8 cellular contexts compared by ENCODE assay signal in the genomic region with DNA sequence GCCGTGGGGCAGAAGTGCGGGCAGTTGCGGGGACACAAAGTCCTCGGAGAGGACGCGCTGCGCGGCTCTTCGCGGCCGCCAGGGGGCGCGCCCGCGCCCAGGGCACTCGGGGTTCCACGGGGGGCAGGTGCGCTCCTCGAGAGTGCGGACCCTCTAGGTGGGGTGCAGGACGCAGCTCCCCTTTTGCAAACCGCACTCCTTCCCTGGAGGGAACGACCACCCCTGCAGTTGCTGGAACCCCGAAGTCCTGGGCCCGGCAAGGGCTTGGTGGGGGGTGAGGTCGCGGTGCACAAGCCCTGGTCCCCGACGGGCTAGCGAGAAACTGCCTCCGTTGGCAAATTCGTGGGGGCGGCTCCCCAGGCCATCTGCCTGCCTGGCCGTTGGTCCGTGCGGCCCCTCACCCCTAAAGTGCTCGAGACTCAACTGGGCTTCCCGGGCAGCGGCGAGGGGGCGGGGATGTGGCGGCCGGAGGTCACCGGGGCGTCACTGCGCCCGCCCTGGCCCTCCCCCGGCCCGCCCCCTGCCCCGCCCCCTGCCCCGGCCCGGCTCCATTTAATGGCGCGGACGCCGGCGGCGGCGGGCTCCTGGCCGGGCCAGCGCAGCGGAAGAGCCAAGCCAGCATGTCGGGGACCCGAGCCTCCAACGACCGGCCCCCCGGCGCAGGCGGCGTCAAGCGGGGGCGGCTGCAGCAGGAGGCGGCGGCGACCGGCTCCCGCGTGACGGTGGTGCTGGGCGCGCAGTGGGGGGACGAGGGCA. TPM values are rescaled to one million over a fixed set of nuclear protein-coding genes. Genes with fewer than 3 reads are reported as not detected.
DNase-seq lines count a peak whose midpoint lies in the region; ATAC-seq, FAIRE-seq and TF ChIP-seq lines count a peak whose summit lies in the region.

Gene ADSS1, plus strand, starts transcription at position 579 of the 756 bp plus-strand sequence. Its CDS starts 42 bp downstream, at position 621.

- WGBS in thymus = under 1% methylated on average over 82 of the region's 82 CpGs

- TF ChIP-seq CTCF in GM10266 (IDR thresholded peaks at IDR 0.05; ENCODE audit: control insufficient read depth, insufficient read depth, low read depth, missing control alignments) (peak; percentile 83), OCI-LY7 (conservative IDR thresholded peaks at IDR 0.05; ENCODE audit: low read length) (peak; percentile 96), neutrophil (IDR thresholded peaks at IDR 0.05) (peak; percentile 89)

- no peaks in the 10 kb centered on the region for H3K9me2 ChIP-seq in OCI-LY7 (ENCODE audit: insufficient read depth, low read length)

- H3K36me3 ChIP-seq in OCI-LY7 (ENCODE audit: insufficient read depth, low read length) (no peaks in the 10 kb centered on the region), neutrophil (no peaks in the 10 kb centered on the region), thymus (ENCODE audit: control insufficient read depth, insufficient read depth) (peaks cover 13% of the 10 kb centered on the region)

- H3K27ac ChIP-seq in OCI-LY7 (ENCODE audit: low read depth, low read length, poor library complexity, severe bottlenecking) (no peak within 1 kb of the TSS), neutrophil (peak within 1 kb of the TSS; percentile 41), thymus (ENCODE audit: low read depth) (no peak within 1 kb of the TSS)

- no peaks in the 10 kb centered on the region for H3K79me2 ChIP-seq in OCI-LY7 (ENCODE audit: insufficient read depth, low read depth, low read length)

- FAIRE-seq in frontal cortex (lab: Jason Lieb, UNC) = no peak

- H3K27ac Mint-ChIP-seq in activated T-helper 2 cell treated with anti-CD3 and anti-CD28 coated beads, Interferon-gamma antibody, Interleukin-2, Interleukin-4, amounts not matched to agents 10 μg/mL and 5 μg/mL and 100 μg/mL, durations not matched to agents 14 hours and 24 hours and 36 hours = no peak within 1 kb of the TSS

- peak within 1 kb of the TSS; percentile 80 for H3K4me2 ChIP-seq in OCI-LY7 (ENCODE audit: low read length)

- POLR2A ChIA-PET in OCI-LY7 (lab: Charles Lee) = no interaction called here

- no TSS peak for BruUV-seq in OCI-LY7 (replicated peaks; lab: Mats Ljungman, UMichigan)

- H4K20me1 ChIP-seq in OCI-LY7 (ENCODE audit: insufficient read depth, low read length) = no peaks in the 10 kb centered on the region

- H3K9me3 Mint-ChIP-seq in activated T-helper 2 cell treated with anti-CD3 and anti-CD28 coated beads, Interferon-gamma antibody, Interleukin-2, Interleukin-4, amounts not matched to agents 10 μg/mL and 5 μg/mL and 100 μg/mL, durations not matched to agents 14 hours and 24 hours and 36 hours = no peaks in the 10 kb centered on the region

- peak within 1 kb of the TSS; percentile 61 for H3K4me3 ChIP-seq in OCI-LY7 (ENCODE audit: low read depth, low read length, poor library complexity, severe bottlenecking)
- peak within 1 kb of the TSS; percentile 98 to 100 for H3K4me3 ChIP-seq in neutrophil (ENCODE audit: low read depth in 1 of 2, low read length in 1 of 2)
- H3K4me3 ChIP-seq in thymus (ENCODE audit: low read length) = peak within 1 kb of the TSS; percentile 60

- H3K4me1 ChIP-seq in OCI-LY7 (ENCODE audit: insufficient read depth, low read length, poor library complexity, severe bottlenecking) (no peaks in the 10 kb centered on the region), neutrophil (ENCODE audit: control insufficient read depth in 1 of 2, insufficient read depth in 1 of 2, low read depth in 1 of 2, low read length in 1 of 2) (peaks cover 12 to 21% of the 10 kb centered on the region in 2 experiments), thymus (ENCODE audit: control insufficient read depth, insufficient read depth, low read length) (no peaks in the 10 kb centered on the region)

- no peaks in the 10 kb centered on the region for H3K9me3 ChIP-seq in OCI-LY7 (ENCODE audit: low read length)
- no peaks in the 10 kb centered on the region for H3K9me3 ChIP-seq in neutrophil
- no peaks in the 10 kb centered on the region for H3K9me3 ChIP-seq in thymus (ENCODE audit: control insufficient read depth)

- H3K27me3 Mint-ChIP-seq in activated T-helper 2 cell treated with anti-CD3 and anti-CD28 coated beads, Interferon-gamma antibody, Interleukin-2, Interleukin-4, amounts not matched to agents 10 μg/mL and 5 μg/mL and 100 μg/mL, durations not matched to agents 14 hours and 24 hours and 36 hours (ENCODE audit: low read depth) = no peaks in the 10 kb centered on the region

- H2AFZ ChIP-seq in OCI-LY7 (ENCODE audit: low read length) = no peak within 1 kb of the TSS

- ATAC-seq in HG02642 (IDR thresholded peaks at IDR 0.05; ENCODE audit: poor library complexity, unreplicated experiment) = peak; percentile 52
- no peak for ATAC-seq in HG03520 (IDR thresholded peaks at IDR 0.05; ENCODE audit: unreplicated experiment)

- intact Hi-C loops in OCI-LY7 (cut with micrococcal nuclease; ENCODE audit: unreplicated experiment) = no loop called here
- intact Hi-C loops in activated T-helper 2 cell treated with anti-CD3 and anti-CD28 coated beads, Interferon-gamma antibody, Interleukin-2, Interleukin-4, amounts not matched to agents 10 μg/mL and 5 μg/mL and 100 μg/mL, durations not matched to agents 14 hours and 24 hours and 36 hours (cut with micrococcal nuclease) = loop anchor here (2.0 kb wide), 1 partner anchor 29 kb away; the partner anchor contains the start of gene SIVA1

- CTCF ChIA-PET in OCI-LY7 (lab: Charles Lee; ENCODE audit: unreplicated experiment) = no interaction called here

- H3K36me3 Mint-ChIP-seq in activated T-helper 2 cell treated with anti-CD3 and anti-CD28 coated beads, Interferon-gamma antibody, Interleukin-2, Interleukin-4, amounts not matched to agents 10 μg/mL and 5 μg/mL and 100 μg/mL, durations not matched to agents 14 hours and 24 hours and 36 hours (ENCODE audit: low read depth) = peaks cover 5% of the 10 kb centered on the region

- DNase-seq in GM10266 (ENCODE audit: extremely low spot score) (peak; percentile 96), OCI-LY7 (ENCODE audit: low spot score) (peak; percentile 54), frontal cortex (ENCODE audit: low spot score in 2 of 2) (peak; percentile 94 to 95)
- DNase-seq in activated T-helper 2 cell treated with anti-CD3 and anti-CD28 coated beads, Interferon-gamma antibody, Interleukin-2, Interleukin-4, amounts not matched to agents 10 μg/mL and 5 μg/mL and 100 μg/mL, durations not matched to agents 14 hours and 24 hours and 36 hours (ENCODE audit: low spot score) = peak; percentile 54

- peak within 1 kb of the TSS; percentile 58 for H3K4me3 Mint-ChIP-seq in activated T-helper 2 cell treated with anti-CD3 and anti-CD28 coated beads, Interferon-gamma antibody, Interleukin-2, Interleukin-4, amounts not matched to agents 10 μg/mL and 5 μg/mL and 100 μg/mL, durations not matched to agents 14 hours and 24 hours and 36 hours (ENCODE audit: low read depth)

- H3K27me3 ChIP-seq in neutrophil (peaks cover 36% of the 10 kb centered on the region), thymus (ENCODE audit: control insufficient read depth, insufficient read depth) (peaks cover 17% of the 10 kb centered on the region)

- H3K4me1 Mint-ChIP-seq in activated T-helper 2 cell treated with anti-CD3 and anti-CD28 coated beads, Interferon-gamma antibody, Interleukin-2, Interleukin-4, amounts not matched to agents 10 μg/mL and 5 μg/mL and 100 μg/mL, durations not matched to agents 14 hours and 24 hours and 36 hours (ENCODE audit: low read depth) = no peaks in the 10 kb centered on the region

RNA-seq across cellular contexts. Expression of gene ADSS1, which starts in this region (rescaled TPM):
- total RNA-seq in OCI-LY7 (2014; rRNA removed; shearing (Covaris generic)) = not detected in 2 replicates
- total RNA-seq in OCI-LY7 (2022) (2.1 and 2.8 TPM in 2 replicates), frontal cortex (1.6 TPM)
- 1.1 and 2.4 TPM in 2 replicates for total RNA-seq in activated T-helper 2 cell treated with anti-CD3 and anti-CD28 coated beads, Interferon-gamma antibody, Interleukin-2, Interleukin-4, amounts not matched to agents 10 μg/mL and 5 μg/mL and 100 μg/mL, durations not matched to agents 14 hours and 24 hours and 36 hours
- polyA plus RNA-seq in thymus = 4.0 TPM
